Comparison of ENCODE assay signal across 8 cellular contexts in the genomic region with DNA sequence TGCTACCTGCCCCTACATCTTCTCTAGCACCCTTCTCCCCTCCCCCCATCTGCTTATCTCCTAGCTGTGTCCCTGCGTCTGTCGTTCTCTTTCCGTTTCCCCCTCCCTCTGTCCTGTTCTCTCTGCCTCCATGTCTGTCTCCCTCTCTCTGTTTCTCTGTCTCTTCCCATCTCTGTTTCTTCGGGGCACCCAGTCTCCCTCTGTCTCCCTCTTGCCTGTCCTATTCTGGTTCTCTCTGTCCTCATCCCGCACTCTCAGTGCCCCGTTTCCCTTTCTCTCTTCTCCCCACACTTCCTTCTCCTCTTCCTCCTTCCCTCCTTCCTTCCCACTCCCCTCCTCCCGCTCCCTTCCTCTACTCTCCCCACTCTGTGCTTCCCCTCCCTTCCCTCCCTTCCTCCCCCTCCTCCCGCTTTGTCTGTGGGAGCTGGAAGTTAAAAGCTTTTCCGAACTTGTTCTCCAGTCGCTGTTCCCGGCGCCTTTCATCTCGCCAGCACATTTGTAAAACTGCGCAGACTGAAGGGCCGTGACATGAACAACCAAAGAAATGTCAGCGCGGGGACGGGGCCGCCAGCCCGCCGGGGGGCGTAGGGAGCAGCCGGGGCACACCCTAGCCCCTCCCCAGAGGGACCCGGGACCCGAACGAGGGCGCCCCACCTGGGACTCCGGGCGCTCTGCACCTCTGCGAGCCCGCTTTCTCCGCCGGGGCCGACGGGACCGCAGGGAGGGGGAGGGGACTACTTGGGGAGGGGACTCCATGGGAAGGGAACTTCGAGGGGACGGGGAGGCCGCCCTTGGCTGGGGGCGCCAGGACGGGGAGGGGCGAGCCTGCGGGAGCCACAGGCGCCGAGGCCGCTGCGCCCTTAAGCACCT. TPM values are rescaled to one million over a fixed set of nuclear protein-coding genes. Genes with fewer than 3 reads are reported as not detected.
DNase-seq lines count a peak whose midpoint lies in the region; ATAC-seq and TF ChIP-seq lines count a peak whose summit lies in the region.
"Had no signal": no experiment of that assay in that cellular context is flagged by ENCODE, and none has a peak within 500 bp of the region (broad histone marks: within the 10 kb centered on the region; RNA-seq: fewer than 3 reads in every experiment).

No MANE protein-coding gene starts in this region.

- peaks cover 7 to 23% (median 12%) of the 10 kb centered on the region in 4 donors for H3K4me1 Mint-ChIP-seq in CD4-positive, alpha-beta memory T cell
- no peaks in the 10 kb centered on the region for H3K4me1 Mint-ChIP-seq in activated T-helper 2 cell treated with anti-CD3 and anti-CD28 coated beads, Interferon-gamma antibody, Interleukin-2, Interleukin-4, amounts not matched to agents 10 μg/mL and 5 μg/mL and 100 μg/mL, durations not matched to agents 14 hours and 24 hours and 36 hours (ENCODE audit: low read depth)

- intact Hi-C loops in CD4-positive, alpha-beta memory T cell (cut with micrococcal nuclease): no loop called here
- intact Hi-C loops in body of pancreas (cut with DNase I): no loop called here
- intact Hi-C loops in activated T-helper 2 cell treated with anti-CD3 and anti-CD28 coated beads, Interferon-gamma antibody, Interleukin-2, Interleukin-4, amounts not matched to agents 10 μg/mL and 5 μg/mL and 100 μg/mL, durations not matched to agents 14 hours and 24 hours and 36 hours (cut with micrococcal nuclease): no loop called here

- peaks cover 14% of the 10 kb centered on the region for H3K4me1 ChIP-seq in CD4-positive, alpha-beta memory T cell (ENCODE audit: insufficient read depth, low read length)
- H3K4me1 ChIP-seq in HEK293 (ENCODE audit: control insufficient read depth, insufficient read depth, low read length) (peaks cover 2% of the 10 kb centered on the region; the same call in 1 of the 2 replicates), body of pancreas (peaks cover 36% of the 10 kb centered on the region)

- H3K36me3 Mint-ChIP-seq in CD4-positive, alpha-beta memory T cell: no peaks in the 10 kb centered on the region
- no peaks in the 10 kb centered on the region for H3K36me3 Mint-ChIP-seq in activated T-helper 2 cell treated with anti-CD3 and anti-CD28 coated beads, Interferon-gamma antibody, Interleukin-2, Interleukin-4, amounts not matched to agents 10 μg/mL and 5 μg/mL and 100 μg/mL, durations not matched to agents 14 hours and 24 hours and 36 hours (ENCODE audit: low read depth)

- H3K27ac ChIP-seq in CD4-positive, alpha-beta memory T cell (ENCODE audit: low read depth, low read length): no peak overlapping the region
- H3K27ac ChIP-seq in HEK293 (ENCODE audit: extremely low read depth, low read depth, low read length) (no peak overlapping the region), body of pancreas (no peak overlapping the region), neural cell (ENCODE audit: low read length) (no peak overlapping the region)

- peak overlapping the region in 1 of 7 donors; percentile 4 for H3K27ac Mint-ChIP-seq in CD4-positive, alpha-beta memory T cell
- no peak overlapping the region for H3K27ac Mint-ChIP-seq in activated T-helper 2 cell treated with anti-CD3 and anti-CD28 coated beads, Interferon-gamma antibody, Interleukin-2, Interleukin-4, amounts not matched to agents 10 μg/mL and 5 μg/mL and 100 μg/mL, durations not matched to agents 14 hours and 24 hours and 36 hours

- H3K9me3 Mint-ChIP-seq in CD4-positive, alpha-beta memory T cell: peaks cover 0 to 2% (median 0%) of the 10 kb centered on the region in 8 donors
- no peaks in the 10 kb centered on the region for H3K9me3 Mint-ChIP-seq in activated T-helper 2 cell treated with anti-CD3 and anti-CD28 coated beads, Interferon-gamma antibody, Interleukin-2, Interleukin-4, amounts not matched to agents 10 μg/mL and 5 μg/mL and 100 μg/mL, durations not matched to agents 14 hours and 24 hours and 36 hours

- H3K27me3 ChIP-seq in CD4-positive, alpha-beta memory T cell (ENCODE audit: insufficient read depth, low read length): peaks cover 48% of the 10 kb centered on the region
- H3K27me3 ChIP-seq in body of pancreas (peaks cover 0 to 19% of the 10 kb centered on the region in 2 donors), neural cell (ENCODE audit: insufficient read depth, low read depth, low read length) (peaks cover 64% of the 10 kb centered on the region)

- TF ChIP-seq CTCF in HEK293 (tag by site-specific recombination; IDR thresholded peaks at IDR 0.05): peak; percentile 87
- TF ChIP-seq CTCF in body of pancreas (IDR thresholded peaks at IDR 0.05): peak in 2 of 7 experiments; percentile 12 to 17
- TF ChIP-seq CTCF in neural cell (IDR thresholded peaks at IDR 0.05; ENCODE audit: poor library complexity, severe bottlenecking): peak; percentile 58

- peaks cover 69 to 70% of the 10 kb centered on the region in 2 donors for H3K27me3 Mint-ChIP-seq in CD4-positive, alpha-beta memory T cell
- H3K27me3 Mint-ChIP-seq in activated T-helper 2 cell treated with anti-CD3 and anti-CD28 coated beads, Interferon-gamma antibody, Interleukin-2, Interleukin-4, amounts not matched to agents 10 μg/mL and 5 μg/mL and 100 μg/mL, durations not matched to agents 14 hours and 24 hours and 36 hours (ENCODE audit: low read depth): peaks cover 72% of the 10 kb centered on the region

- H3K79me2 ChIP-seq in neural cell (replicated peaks; ENCODE audit: insufficient read depth, low read length): no peaks in the 10 kb centered on the region

- no peaks in the 10 kb centered on the region for H3K9me3 ChIP-seq in CD4-positive, alpha-beta memory T cell (ENCODE audit: control insufficient read depth in 1 of 2, low read length in 2 of 2)
- H3K9me3 ChIP-seq in HEK293 (ENCODE audit: control insufficient read depth, insufficient read depth, low read depth, low read length): no peaks in the 10 kb centered on the region
- H3K9me3 ChIP-seq in body of pancreas: no peaks in the 10 kb centered on the region
- no peaks in the 10 kb centered on the region for H3K9me3 ChIP-seq in neural cell (ENCODE audit: low read length)

- H3K36me3 ChIP-seq in CD4-positive, alpha-beta memory T cell (ENCODE audit: insufficient read depth, low read length): no peaks in the 10 kb centered on the region
- H3K36me3 ChIP-seq in HEK293 (ENCODE audit: control insufficient read depth in 2 of 2, insufficient read depth in 1 of 2, low read length in 2 of 2) (no peaks in the 10 kb centered on the region), body of pancreas (replicated peaks in 1 of 2; ENCODE audit: insufficient read depth in 1 of 2, low read depth in 2 of 2) (no peaks in the 10 kb centered on the region), neural cell (ENCODE audit: insufficient read depth, low read length) (no peaks in the 10 kb centered on the region)

- TF ChIP-seq RAD21 in neural cell (conservative IDR thresholded peaks at IDR 0.05): no peak

- no peaks in the 10 kb centered on the region for H3K9me2 ChIP-seq in neural cell (ENCODE audit: insufficient read depth, low read length)

- H3K9ac ChIP-seq in neural cell (ENCODE audit: low read length): peak overlapping the region; percentile 25

- WGBS in body of pancreas, 2 donors: 2 to 3% methylated on average over 17 to 45 of the region's 47 CpGs

- TF ChIP-seq POLR2A in body of pancreas (IDR thresholded peaks at IDR 0.05): no peak

- H3K4me2 ChIP-seq in neural cell (ENCODE audit: low read length): no peak overlapping the region

- no peaks in the 10 kb centered on the region for H3F3A ChIP-seq in neural cell (ENCODE audit: insufficient read depth, low read length, poor library complexity, severe bottlenecking)

- TF ChIP-seq EP300 in neural cell (conservative IDR thresholded peaks at IDR 0.05; ENCODE audit: poor library complexity, severe bottlenecking): no peak

- no peak for ATAC-seq in body of pancreas

- DNase-seq in CD4-positive, alpha-beta memory T cell: no peak
- DNase-seq in body of pancreas: peak in 3 of 4 donors; percentile 19 to 36 (median 24)
- DNase-seq in DMS153 treated with DMSO at 0.1 percent for 48 hours (lab: John Stamatoyannopoulos, UW; ENCODE audit: unreplicated experiment): no peak
- DNase-seq in mucosa of gallbladder (ENCODE audit: low spot score): no peak
- DNase-seq in activated T-helper 2 cell treated with anti-CD3 and anti-CD28 coated beads, Interferon-gamma antibody, Interleukin-2, Interleukin-4, amounts not matched to agents 10 μg/mL and 5 μg/mL and 100 μg/mL, durations not matched to agents 14 hours and 24 hours and 36 hours (ENCODE audit: low spot score): no peak
- DNase-seq: mesenchymal stem cell had no signal

- H3K4me3 ChIP-seq in CD4-positive, alpha-beta memory T cell (ENCODE audit: low read length in 2 of 2): no peak overlapping the region
- peak overlapping the region; percentile 8; the same call in 1 of the 2 replicates for H3K4me3 ChIP-seq in HEK293 (ENCODE audit: low read depth, low read length)
- no peak overlapping the region for H3K4me3 ChIP-seq in body of pancreas
- peak overlapping the region; percentile 58 for H3K4me3 ChIP-seq in neural cell (ENCODE audit: low read length)

- no peaks in the 10 kb centered on the region for H4K20me1 ChIP-seq in neural cell (ENCODE audit: insufficient read depth)

- no peak overlapping the region for H2AFZ ChIP-seq in neural cell (ENCODE audit: low read depth, low read length)

- POLR2A ChIA-PET in CD4-positive, alpha-beta memory T cell (lab: Charles Lee; ENCODE audit: partially characterized antibody): interaction anchor here (1.1 to 1.2 kb wide), 2 partner anchors 51 to 89 kb away, joined by 3 to 4 read pairs; no protein-coding TSS in a partner anchor
- POLR2A ChIA-PET in HEK293 (lab: Yijun Ruan, JAX): no interaction called here

- peak overlapping the region in 6 of 8 donors; percentile 7 to 79 (median 38) for H3K4me3 Mint-ChIP-seq in CD4-positive, alpha-beta memory T cell
- H3K4me3 Mint-ChIP-seq in activated T-helper 2 cell treated with anti-CD3 and anti-CD28 coated beads, Interferon-gamma antibody, Interleukin-2, Interleukin-4, amounts not matched to agents 10 μg/mL and 5 μg/mL and 100 μg/mL, durations not matched to agents 14 hours and 24 hours and 36 hours (ENCODE audit: low read depth): no peak overlapping the region

- CTCF ChIA-PET in CD4-positive, alpha-beta memory T cell (lab: Charles Lee; ENCODE audit: partially characterized antibody): no interaction called here
- CTCF ChIA-PET in HEK293 (lab: Yijun Ruan, JAX): interaction anchor here (0.6 to 1.5 kb wide), 4 partner anchors 101 to 298 kb away, joined by 3 to 7 read pairs (median 4); no protein-coding TSS in a partner anchor

TF ChIP-seq in HEK293, 187 proteins besides CTCF, POLR2A, EP300 and RAD21 (continues in another document):
- TF ChIP-seq ZNF354C (tag by site-specific recombination; IDR thresholded peaks at IDR 0.05; ENCODE audit: borderline replicate concordance, low read depth): no peak

RNA-seq across cellular contexts. Expression of a gene that starts 4.0 kb away (rescaled TPM):
- not detected for total RNA-seq in CD4-positive, alpha-beta memory T cell
- not detected for polyA plus RNA-seq in CD4-positive, alpha-beta memory T cell
- total RNA-seq in body of pancreas: 1 to 10 TPM; 1.3 to 2.1 TPM
- polyA plus RNA-seq in neural cell: 2.1 and 2.5 TPM in 2 replicates
- polyA minus RNA-seq in neural cell: 4.3 and 4.9 TPM in 2 replicates
- 0.09 TPM for total RNA-seq in mucosa of gallbladder
- not detected in 2 replicates for total RNA-seq in activated T-helper 2 cell treated with anti-CD3 and anti-CD28 coated beads, Interferon-gamma antibody, Interleukin-2, Interleukin-4, amounts not matched to agents 10 μg/mL and 5 μg/mL and 100 μg/mL, durations not matched to agents 14 hours and 24 hours and 36 hours

Comparison
In these comparisons a context has a peak if more than half of its experiments do, and no peak if none do; other contexts are left out.
1. DNase-seq: peak in body of pancreas (3 of 4); none in CD4-positive, alpha-beta memory T cell (0 of 5), DMS153 treated with DMSO at 0.1 percent for 48 hours (single experiment), mucosa of gallbladder (single experiment) and activated T-helper 2 cell treated with anti-CD3 and anti-CD28 coated beads, Interferon-gamma antibody, Interleukin-2, Interleukin-4, amounts not matched to agents 10 μg/mL and 5 μg/mL and 100 μg/mL, durations not matched to agents 14 hours and 24 hours and 36 hours (single experiment).
2. H3K4me3 ChIP-seq: peak in HEK293 (single experiment) and neural cell (single experiment); none in CD4-positive, alpha-beta memory T cell (0 of 2) and body of pancreas (0 of 2).